Comparison of ENCODE assay signal across 8 cellular contexts in genomic region chr9:21317956-21318923, GRCh38. TPM values are rescaled to one million over a fixed set of nuclear protein-coding genes. Genes with fewer than 3 reads are reported as not detected.
A peak's percentile ranks its signal among the peaks of the same experiment; 100 is the strongest.
DNase-seq lines count a peak whose midpoint lies in the region; ATAC-seq, FAIRE-seq and TF ChIP-seq lines count a peak whose summit lies in the region.

No MANE protein-coding gene starts in this region.

- no peak overlapping the region for H4K91ac ChIP-seq in H1 (replicated peaks; ENCODE audit: insufficient read length, low read length)

- H3K9me3 ChIP-seq in Karpas-422 (ENCODE audit: low read length) (no peaks in the 10 kb centered on the region), H1 (ENCODE audit: insufficient read depth in 2 of 2, low read depth in 1 of 2, low read length in 1 of 2) (no peaks in the 10 kb centered on the region)

- no peaks in the 10 kb centered on the region for H3K79me1 ChIP-seq in H1 (ENCODE audit: low read depth, low read length)

- H2BK15ac ChIP-seq in H1 (ENCODE audit: low read length), result no peak overlapping the region

- TF ChIP-seq EP300 in H1 (IDR thresholded peaks at IDR 0.05; ENCODE audit: borderline replicate concordance in 1 of 2, low read depth in 2 of 2, low read length in 2 of 2), result no peak

- in situ Hi-C loops in SK-MEL-5 (cut with HindIII; ENCODE audit: low pct_unique_long_range_greater_than_20kb, low sequenced_read_pairs), result no loop called here

- no peak for TF ChIP-seq POLR2A in H1 (IDR thresholded peaks at IDR 0.05; ENCODE audit: control extremely low read depth in 1 of 2, low read depth in 2 of 2, low read length in 2 of 2)

- DNase-seq in DMS53 treated with DMSO at 0.1 percent for 48 hours (lab: John Stamatoyannopoulos, UW; ENCODE audit: unreplicated experiment), result peak; percentile 49
- DNase-seq in Karpas-422, result peak; percentile 77
- DNase-seq in SK-MEL-5 (ENCODE audit: low read depth, low spot score), result peak; percentile 58
- no peak for DNase-seq in H1 (ENCODE audit: low read depth in 1 of 2, low spot score in 2 of 2)
- peak; percentile 40 for DNase-seq in middle frontal gyrus (ENCODE audit: extremely low spot score, low spot score)

- peak in 2 of 3 experiments; percentile 60 to 64; a peak in 3 of 4 replicates for TF ChIP-seq CTCF in H1 (IDR thresholded peaks at IDR 0.05; ENCODE audit: control extremely low read depth in 1 of 3, insufficient read depth in 1 of 3, low read depth in 1 of 3, low read length in 3 of 3)

- H2BK5ac ChIP-seq in H1 (ENCODE audit: low read depth, low read length), result no peak overlapping the region

- H3K79me2 ChIP-seq in Karpas-422 (ENCODE audit: low read length) (no peaks in the 10 kb centered on the region), H1 (ENCODE audit: control insufficient read depth in 1 of 2, insufficient read depth in 2 of 2, low read length in 2 of 2) (no peaks in the 10 kb centered on the region)

- H4K20me1 ChIP-seq in Karpas-422 (ENCODE audit: insufficient read depth, low read depth, low read length), result no peaks in the 10 kb centered on the region
- no peaks in the 10 kb centered on the region for H4K20me1 ChIP-seq in H1 (replicated peaks in 1 of 2; ENCODE audit: control insufficient read depth in 1 of 2, insufficient read depth in 2 of 2, low read length in 2 of 2)

- H3K4me2 ChIP-seq in Karpas-422 (ENCODE audit: low read depth, low read length, poor library complexity, severe bottlenecking), result no peak overlapping the region
- H3K4me2 ChIP-seq in H1 (ENCODE audit: insufficient read depth in 1 of 2, low read depth in 2 of 2, low read length in 2 of 2), result no peak overlapping the region

- no peaks in the 10 kb centered on the region for H3K36me3 ChIP-seq in Karpas-422 (ENCODE audit: insufficient read depth, low read length)
- H3K36me3 ChIP-seq in H1 (ENCODE audit: control insufficient read depth in 2 of 4, insufficient read depth in 4 of 4, low read length in 3 of 4), result no peaks in the 10 kb centered on the region

- H3K27ac ChIP-seq in Karpas-422 (ENCODE audit: low read length) (no peak overlapping the region), H1 (ENCODE audit: low read depth, low read length) (no peak overlapping the region)

- H3K9me2 ChIP-seq in Karpas-422 (replicated peaks; ENCODE audit: insufficient read depth, low read length), result no peaks in the 10 kb centered on the region

- no peak for FAIRE-seq in H1 (lab: Jason Lieb, UNC)

- no peaks in the 10 kb centered on the region for H3K27me3 ChIP-seq in Karpas-422 (ENCODE audit: low read length)
- H3K27me3 ChIP-seq in H1 (replicated peaks in 1 of 4; ENCODE audit: control insufficient read depth in 3 of 4, extremely low read depth in 1 of 4, insufficient read depth in 3 of 4, low read length in 3 of 4), result no peaks in the 10 kb centered on the region

- no peaks in the 10 kb centered on the region for H3K23me2 ChIP-seq in H1 (ENCODE audit: low read depth, low read length)

- 24% methylated on average over 7 of the region's 7 CpGs; no CpG with 5 or more reads in 1 of the 2 experiments for WGBS in H1 (ENCODE audit: extremely low coverage in 1 of 2, insufficient coverage in 1 of 2, insufficient read length in 1 of 2, insufficient replicate concordance in 2 of 2, low coverage in 1 of 2, low lambda C conversion rate in 2 of 2, missing lambda C conversion rate in 1 of 2), 2 experiments

- H2AFZ ChIP-seq in Karpas-422 (ENCODE audit: low read length), result no peak overlapping the region
- peak overlapping the region; percentile 90; the same call in 1 of the 2 replicates for H2AFZ ChIP-seq in H1 (ENCODE audit: low read length)

- H2BK20ac ChIP-seq in H1 (ENCODE audit: low read length), result no peak overlapping the region

- H3K4me1 ChIP-seq in Karpas-422 (ENCODE audit: low read length) (no peaks in the 10 kb centered on the region), H1 (replicated peaks in 1 of 4; ENCODE audit: control insufficient read depth in 3 of 4, insufficient read depth in 4 of 4, low read length in 3 of 4) (no peaks in the 10 kb centered on the region)

- no peak overlapping the region for H3K18ac ChIP-seq in H1 (ENCODE audit: extremely low read depth, low read length)

- H3K9ac ChIP-seq in Karpas-422 (ENCODE audit: low read length) (no peak overlapping the region), H1 (replicated peaks in 1 of 4; ENCODE audit: extremely low read depth in 1 of 4, low read depth in 3 of 4, low read length in 3 of 4) (no peak overlapping the region)

- no peak overlapping the region for H2BK12ac ChIP-seq in H1 (ENCODE audit: low read depth, low read length)

- H2AK5ac ChIP-seq in H1 (ENCODE audit: low read depth, low read length), result no peak overlapping the region

- POLR2A ChIA-PET in H1 (lab: Charles Lee; ENCODE audit: partially characterized antibody), result no interaction called here

- CTCF ChIA-PET in H1 (lab: Charles Lee; ENCODE audit: partially characterized antibody), result interaction anchor here (0.6 to 3.6 kb wide), 36 partner anchors 8 to 472 kb away, joined by 3 to 20 read pairs (median 4); partner anchors contain the start of gene IFNA5

- H3K4ac ChIP-seq in H1 (replicated peaks; ENCODE audit: insufficient read length, low read depth, low read length), result no peak overlapping the region

- H4K8ac ChIP-seq in H1 (ENCODE audit: extremely low read depth, insufficient read depth, low read length), result no peak overlapping the region

- H3K56ac ChIP-seq in H1 (replicated peaks; ENCODE audit: insufficient read length, low read depth, low read length), result no peak overlapping the region

- peak; percentile 73 for ATAC-seq in GM19467 (IDR thresholded peaks at IDR 0.05; ENCODE audit: unreplicated experiment)
- no peak for ATAC-seq in HG03108 (IDR thresholded peaks at IDR 0.05; ENCODE audit: unreplicated experiment)
- no peak for ATAC-seq in GM21381 (IDR thresholded peaks at IDR 0.05; ENCODE audit: unreplicated experiment)

- no peak overlapping the region for H2BK120ac ChIP-seq in H1 (replicated peaks; ENCODE audit: low read depth, low read length)

- H3K4me3 ChIP-seq in Karpas-422 (ENCODE audit: low read length), result no peak overlapping the region
- no peak overlapping the region for H3K4me3 ChIP-seq in H1 (ENCODE audit: extremely low read depth in 1 of 4, insufficient read depth in 2 of 4, low read depth in 3 of 4, low read length in 4 of 4)

- peak; percentile 65 to 75 for TF ChIP-seq RAD21 in H1 (IDR thresholded peaks at IDR 0.05 in 1 of 2, conservative IDR thresholded peaks at IDR 0.05 in 1 of 2; ENCODE audit: low read depth in 2 of 2, low read length in 2 of 2)

- H4K5ac ChIP-seq in H1 (ENCODE audit: insufficient read length, low read depth, low read length), result no peak overlapping the region

- no peak overlapping the region for H3K14ac ChIP-seq in H1 (ENCODE audit: insufficient read length)

- H3K23ac ChIP-seq in H1 (ENCODE audit: insufficient read length), result no peak overlapping the region

RNA-seq across cellular contexts. Expression of gene IFNA5, which starts 13.1 kb away (rescaled TPM):
- total RNA-seq in Karpas-422 (2014; rRNA removed; shearing (Covaris generic); ENCODE audit: low replicate concordance), result not detected in 2 replicates
- not detected in 2 replicates for total RNA-seq in SK-MEL-5 (2014; rRNA removed; shearing (Covaris generic))
- not detected in 2 replicates for polyA plus RNA-seq in SK-MEL-5 (2015; cell fraction: cytosol; rRNA removed)
- polyA plus RNA-seq in SK-MEL-5 (2015; cell fraction: nucleus; rRNA removed), result not detected in 2 replicates
- total RNA-seq in H1 (2021; fragmentation: NEBNext Ultra II Directional; extraction: Animal tissue kit (Norgen Biotek cat#: 25700)), result not detected in 2 replicates
- polyA plus RNA-seq in H1 (2011; rRNA removed), result not detected in 2 replicates
- polyA plus RNA-seq in H1 (2011; cell fraction: cytosol; rRNA removed), result not detected
- polyA plus RNA-seq in H1 (2011; cell fraction: nucleus; rRNA removed), result not detected
- polyA plus RNA-seq in H1 (2012, experiment 1 of 2), result not detected in 4 replicates
- polyA plus RNA-seq in H1 (2012, experiment 2 of 2), result not detected
- polyA plus RNA-seq in H1 (2013, experiment 1 of 2), result not detected
- not detected for polyA plus RNA-seq in H1 (2013, experiment 2 of 2)
- polyA minus RNA-seq in H1 (2011; rRNA and poly(A)+ RNA removed), result not detected in 2 replicates
- not detected for polyA minus RNA-seq in H1 (2011; cell fraction: cytosol; rRNA and poly(A)+ RNA removed)
- polyA minus RNA-seq in H1 (2011; cell fraction: nucleus; rRNA and poly(A)+ RNA removed), result not detected

RNA-seq across cellular contexts. Expression of gene KLHL9, which starts 17.0 kb away (rescaled TPM):
- 14.0 and 21.2 TPM in 2 replicates for total RNA-seq in Karpas-422 (2014; rRNA removed; shearing (Covaris generic); ENCODE audit: low replicate concordance)
- 19.9 and 21.3 TPM in 2 replicates for total RNA-seq in SK-MEL-5 (2014; rRNA removed; shearing (Covaris generic))
- 15.2 and 21.6 TPM in 2 replicates for polyA plus RNA-seq in SK-MEL-5 (2015; cell fraction: cytosol; rRNA removed)
- polyA plus RNA-seq in SK-MEL-5 (2015; cell fraction: nucleus; rRNA removed), result 43.5 and 44.8 TPM in 2 replicates
- total RNA-seq in H1 (2021; fragmentation: NEBNext Ultra II Directional; extraction: Animal tissue kit (Norgen Biotek cat#: 25700)), result 14.7 and 15.7 TPM in 2 replicates
- polyA plus RNA-seq in H1 (2011; rRNA removed), result 4.2 and 4.9 TPM in 2 replicates
- polyA plus RNA-seq in H1 (2011; cell fraction: cytosol; rRNA removed), result 7.6 TPM
- polyA plus RNA-seq in H1 (2011; cell fraction: nucleus; rRNA removed), result 4.4 TPM
- 7.9 to 12.3 TPM (median 9.2 TPM) in 4 replicates for polyA plus RNA-seq in H1 (2012, experiment 1 of 2)
- 0.83 TPM for polyA plus RNA-seq in H1 (2012, experiment 2 of 2)
- polyA plus RNA-seq in H1 (2013, experiment 1 of 2), result 9.3 TPM
- 8.6 TPM for polyA plus RNA-seq in H1 (2013, experiment 2 of 2)
- polyA minus RNA-seq in H1 (2011; rRNA and poly(A)+ RNA removed), result 17.0 and 24.1 TPM in 2 replicates
- 10.9 TPM for polyA minus RNA-seq in H1 (2011; cell fraction: cytosol; rRNA and poly(A)+ RNA removed)
- polyA minus RNA-seq in H1 (2011; cell fraction: nucleus; rRNA and poly(A)+ RNA removed), result 18.4 TPM

RNA-seq across cellular contexts. Expression of gene IFNA6, which starts 32.4 kb away (rescaled TPM):
- total RNA-seq in Karpas-422 (2014; rRNA removed; shearing (Covaris generic); ENCODE audit: low replicate concordance), result not detected in 2 replicates
- total RNA-seq in SK-MEL-5 (2014; rRNA removed; shearing (Covaris generic)), result not detected in 2 replicates
- polyA plus RNA-seq in SK-MEL-5 (2015; cell fraction: cytosol; rRNA removed), result not detected in 2 replicates
- polyA plus RNA-seq in SK-MEL-5 (2015; cell fraction: nucleus; rRNA removed), result not detected in 2 replicates
- total RNA-seq in H1 (2021; fragmentation: NEBNext Ultra II Directional; extraction: Animal tissue kit (Norgen Biotek cat#: 25700)), result not detected in 2 replicates
- not detected in 2 replicates for polyA plus RNA-seq in H1 (2011; rRNA removed)
- polyA plus RNA-seq in H1 (2011; cell fraction: cytosol; rRNA removed), result not detected
- polyA plus RNA-seq in H1 (2011; cell fraction: nucleus; rRNA removed), result not detected
- not detected in 4 replicates for polyA plus RNA-seq in H1 (2012, experiment 1 of 2)
- polyA plus RNA-seq in H1 (2012, experiment 2 of 2), result not detected
- not detected for polyA plus RNA-seq in H1 (2013, experiment 1 of 2)
- not detected for polyA plus RNA-seq in H1 (2013, experiment 2 of 2)
- not detected in 2 replicates for polyA minus RNA-seq in H1 (2011; rRNA and poly(A)+ RNA removed)
- not detected for polyA minus RNA-seq in H1 (2011; cell fraction: cytosol; rRNA and poly(A)+ RNA removed)
- polyA minus RNA-seq in H1 (2011; cell fraction: nucleus; rRNA and poly(A)+ RNA removed), result not detected

RNA-seq across cellular contexts. Expression of gene IFNA13, which starts 49.6 kb away (rescaled TPM):
- total RNA-seq in Karpas-422 (2014; rRNA removed; shearing (Covaris generic); ENCODE audit: low replicate concordance), result not detected in 2 replicates
- not detected in 2 replicates for total RNA-seq in SK-MEL-5 (2014; rRNA removed; shearing (Covaris generic))
- polyA plus RNA-seq in SK-MEL-5 (2015; cell fraction: cytosol; rRNA removed), result not detected in 2 replicates
- polyA plus RNA-seq in SK-MEL-5 (2015; cell fraction: nucleus; rRNA removed), result not detected in 2 replicates
- not detected in 2 replicates for total RNA-seq in H1 (2021; fragmentation: NEBNext Ultra II Directional; extraction: Animal tissue kit (Norgen Biotek cat#: 25700))
- not detected in 2 replicates for polyA plus RNA-seq in H1 (2011; rRNA removed)
- polyA plus RNA-seq in H1 (2011; cell fraction: cytosol; rRNA removed), result not detected
- not detected for polyA plus RNA-seq in H1 (2011; cell fraction: nucleus; rRNA removed)
- not detected in 4 replicates for polyA plus RNA-seq in H1 (2012, experiment 1 of 2)
- polyA plus RNA-seq in H1 (2012, experiment 2 of 2), result not detected
- polyA plus RNA-seq in H1 (2013, experiment 1 of 2), result not detected
- polyA plus RNA-seq in H1 (2013, experiment 2 of 2), result not detected
- polyA minus RNA-seq in H1 (2011; rRNA and poly(A)+ RNA removed), result not detected in 2 replicates
- polyA minus RNA-seq in H1 (2011; cell fraction: cytosol; rRNA and poly(A)+ RNA removed), result not detected
- not detected for polyA minus RNA-seq in H1 (2011; cell fraction: nucleus; rRNA and poly(A)+ RNA removed)

Comparison
In these comparisons a context has a peak if more than half of its experiments do, and no peak if none do; other contexts are left out.
1. DNase-seq: peak in DMS53 treated with DMSO at 0.1 percent for 48 hours (single experiment), Karpas-422 (single experiment), SK-MEL-5 (single experiment) and middle frontal gyrus (single experiment); none in H1 (0 of 2).